8 cellular contexts compared by ENCODE assay signal in genomic region chr19:39833160-39833463, GRCh38. TPM values are rescaled to one million over a fixed set of nuclear protein-coding genes. Genes with fewer than 3 reads are reported as not detected.
DNase-seq lines count a peak whose midpoint lies in the region; ATAC-seq and TF ChIP-seq lines count a peak whose summit lies in the region.

No MANE protein-coding gene starts in this region.

- H3K27ac Mint-ChIP-seq in natural killer cell treated with Interleukin-12 subunit alpha and Interleukin-12 subunit beta and Interleukin-15 and Interleukin-18, amount 100 ng/mL, for 72 hours = peak overlapping the region; percentile 77 to 78

- H3K4me1 ChIP-seq in BE2C (peaks cover 11% of the 10 kb centered on the region), HUES6 (ENCODE audit: control insufficient read depth, insufficient read depth, low read length) (peaks cover 3% of the 10 kb centered on the region), colonic mucosa (peaks cover 4% of the 10 kb centered on the region)

- DNase-seq in BE2C (no peak), colonic mucosa (no peak), Ammon's horn (ENCODE audit: low spot score) (no peak), middle frontal gyrus (ENCODE audit: extremely low spot score, low spot score) (no peak), posterior vena cava (ENCODE audit: low spot score) (no peak)
- DNase-seq in natural killer cell treated with Interleukin-12 subunit alpha and Interleukin-12 subunit beta and Interleukin-15 and Interleukin-18, amount 100 ng/mL, for 72 hours (ENCODE audit: low spot score) = no peak

- H3K36me3 ChIP-seq in BE2C (peaks cover 69% of the 10 kb centered on the region), HUES6 (ENCODE audit: control insufficient read depth, insufficient read depth, low read length) (peaks cover 52% of the 10 kb centered on the region), colonic mucosa (peaks cover 16% of the 10 kb centered on the region)

- H3K27ac ChIP-seq in HUES6 (ENCODE audit: low read depth, low read length) = peak overlapping the region; percentile 71
- peak overlapping the region; percentile 82 for H3K27ac ChIP-seq in colonic mucosa

- peaks cover 41 to 44% of the 10 kb centered on the region in 2 donors for H3K4me1 Mint-ChIP-seq in natural killer cell treated with Interleukin-12 subunit alpha and Interleukin-12 subunit beta and Interleukin-15 and Interleukin-18, amount 100 ng/mL, for 72 hours (ENCODE audit: low read depth in 2 of 2)

- H3K9ac ChIP-seq in HUES6 (ENCODE audit: low read length) (peak overlapping the region; percentile 45), colonic mucosa (ENCODE audit: low read depth in 2 of 2, low read length in 2 of 2) (peak overlapping the region; percentile 77 to 79)

- TF ChIP-seq CTCF in BE2C (IDR thresholded peaks at IDR 0.05; ENCODE audit: low read depth, low read length) (no peak), colonic mucosa (IDR thresholded peaks at IDR 0.05) (no peak)

- H3K4me3 Mint-ChIP-seq in natural killer cell treated with Interleukin-12 subunit alpha and Interleukin-12 subunit beta and Interleukin-15 and Interleukin-18, amount 100 ng/mL, for 72 hours = peak overlapping the region; percentile 78

- H3K4me3 ChIP-seq in BE2C (ENCODE audit: low read depth, low read length) (peak overlapping the region; percentile 91), HUES6 (ENCODE audit: low read depth, low read length) (peak overlapping the region; percentile 81), colonic mucosa (peak overlapping the region; percentile 99)

- H3K9me3 Mint-ChIP-seq in natural killer cell treated with Interleukin-12 subunit alpha and Interleukin-12 subunit beta and Interleukin-15 and Interleukin-18, amount 100 ng/mL, for 72 hours = no peaks in the 10 kb centered on the region

- H3K9me3 ChIP-seq in BE2C (no peaks in the 10 kb centered on the region), HUES6 (ENCODE audit: control insufficient read depth, insufficient read depth, low read depth, low read length) (no peaks in the 10 kb centered on the region), colonic mucosa (no peaks in the 10 kb centered on the region)

- intact Hi-C loops in colonic mucosa (cut with DNase I) (no loop called here), posterior vena cava (cut with DNase I) (no loop called here)

- no peak for ATAC-seq in natural killer cell treated with Interleukin-12 subunit alpha and Interleukin-12 subunit beta and Interleukin-15 and Interleukin-18, amount 100 ng/mL, for 72 hours
- ATAC-seq in GM19035 (IDR thresholded peaks at IDR 0.05; ENCODE audit: unreplicated experiment) = no peak

- peaks cover 18% of the 10 kb centered on the region for H3K36me3 Mint-ChIP-seq in natural killer cell treated with Interleukin-12 subunit alpha and Interleukin-12 subunit beta and Interleukin-15 and Interleukin-18, amount 100 ng/mL, for 72 hours

- H3K27me3 ChIP-seq in BE2C (no peaks in the 10 kb centered on the region), HUES6 (ENCODE audit: control insufficient read depth, insufficient read depth, low read length) (no peaks in the 10 kb centered on the region), colonic mucosa (no peaks in the 10 kb centered on the region)

- no peaks in the 10 kb centered on the region for H3K27me3 Mint-ChIP-seq in natural killer cell treated with Interleukin-12 subunit alpha and Interleukin-12 subunit beta and Interleukin-15 and Interleukin-18, amount 100 ng/mL, for 72 hours

RNA-seq across cellular contexts. Expression of gene DYRK1B, which starts 0.8 kb away (rescaled TPM):
- polyA plus RNA-seq in BE2C (2012; ENCODE audit: insufficient read depth, insufficient read length, low read depth) = 40.5 TPM
- 10 to 100 TPM; 11.8 to 12.7 TPM for total RNA-seq in colonic mucosa
- 10 to 100 TPM in 1 of 2 donors, 1 to 10 TPM in 1; 7.5 to 10.5 TPM for total RNA-seq in natural killer cell treated with Interleukin-12 subunit alpha and Interleukin-12 subunit beta and Interleukin-15 and Interleukin-18, amount 100 ng/mL, for 72 hours
- total RNA-seq in posterior vena cava = 1 to 10 TPM; 5.4 to 8.7 TPM

RNA-seq across cellular contexts. Expression of gene FBL, which starts 13.1 kb away (rescaled TPM):
- 641 TPM for polyA plus RNA-seq in BE2C (2012; ENCODE audit: insufficient read depth, insufficient read length, low read depth)
- total RNA-seq in colonic mucosa (100 to 1,000 TPM; 155 to 297 TPM), posterior vena cava (100 to 1,000 TPM in 1 of 2 donors, 10 to 100 TPM in 1; 94.1 to 121 TPM)
- total RNA-seq in natural killer cell treated with Interleukin-12 subunit alpha and Interleukin-12 subunit beta and Interleukin-15 and Interleukin-18, amount 100 ng/mL, for 72 hours = 100 to 1,000 TPM; 304 to 505 TPM

RNA-seq across cellular contexts. Expression of gene LEUTX, which starts 54.5 kb away (rescaled TPM):
- polyA plus RNA-seq in BE2C (2012; ENCODE audit: insufficient read depth, insufficient read length, low read depth) = not detected
- total RNA-seq in colonic mucosa (not detected), posterior vena cava (not detected)
- total RNA-seq in natural killer cell treated with Interleukin-12 subunit alpha and Interleukin-12 subunit beta and Interleukin-15 and Interleukin-18, amount 100 ng/mL, for 72 hours = not detected
